In the genomic region with DNA sequence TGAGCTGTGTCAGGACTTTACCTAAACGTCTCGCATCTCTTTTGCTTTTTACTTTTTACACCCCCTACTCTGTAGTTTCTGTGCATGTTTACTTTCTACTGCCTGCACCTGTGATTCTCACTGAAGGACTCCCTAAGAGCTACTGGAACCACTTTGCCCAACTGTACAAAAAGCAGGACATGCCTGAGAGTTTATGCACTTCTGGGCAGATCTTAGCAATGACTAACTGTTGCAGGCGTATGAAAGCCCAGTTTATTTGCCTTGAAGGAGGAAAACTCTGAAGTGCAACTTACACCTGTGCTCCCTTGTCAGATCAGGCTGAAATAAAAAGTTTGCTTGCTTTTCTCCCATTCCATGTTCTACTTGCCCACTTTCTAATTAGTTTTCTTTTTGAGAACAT, we compare ENCODE assay signal across 22 cellular contexts.
DNase-seq lines count a peak whose midpoint lies in the region; ATAC-seq and TF ChIP-seq lines count a peak whose summit lies in the region.
"Had no signal": no experiment of that assay in that cellular context is flagged by ENCODE, and none has a peak within 500 bp of the region (broad histone marks: within the 10 kb centered on the region; RNA-seq: fewer than 3 reads in every experiment).

No MANE protein-coding gene starts in this region.

- H3K4ac ChIP-seq in IMR-90 (ENCODE audit: low read depth, low read length), result peak overlapping the region; percentile 14

- WGBS in IMR-90 (ENCODE audit: extremely low coverage in 2 of 2, insufficient read length in 1 of 2), 2 experiments, result 60% methylated on average over 1 of the region's 3 CpGs; no CpG with 5 or more reads in 1 of the 2 experiments
- WGBS in thyroid gland, 2 donors, result 60 to 64% methylated on average over 3 of the region's 3 CpGs

- DNase-seq in DMS79 (lab: John Stamatoyannopoulos, UW) (peak; percentile 17), IMR-90 (peak; percentile 55), epithelial cell of esophagus (ENCODE audit: low read depth) (peak; percentile 11), thyroid gland (peak; percentile 22 to 24), iPS-NIHi7 (ENCODE audit: extremely low spot score) (no peak)
- DNase-seq: CD8-positive, alpha-beta memory T cell; DMS 273 treated with DMSO at 0.1 percent for 48 hours; GM23248; H7; KG1; MM.1S; NCI-H1417; NCI-H1694; NCI-H2081 treated with DMSO at 0.1 percent for 48 hours; NCI-H2171; NCI-H226; NCI-H524; NCI-H748 treated with DMSO at 0.1 percent for 48 hours; SIG-M5 had no signal

- H3K23ac ChIP-seq in IMR-90 (ENCODE audit: low read depth, low read length), result no peak overlapping the region

- H3K27me3 ChIP-seq in IMR-90 (ENCODE audit: control insufficient read depth, insufficient read depth, low read length) (no peaks in the 10 kb centered on the region), thyroid gland (no peaks in the 10 kb centered on the region)

- dilution Hi-C loops in IMR-90 (cut with HindIII; ENCODE audit: low sequenced_read_pairs, unreplicated experiment), result no loop called here

- no peak overlapping the region for H2AFZ ChIP-seq in IMR-90 (replicated peaks; ENCODE audit: low read length, poor library complexity)
- H2AFZ ChIP-seq: GM23248 had no signal

- H3K4me1 ChIP-seq in IMR-90 (ENCODE audit: control insufficient read depth, insufficient read depth, low read length), result peaks cover 4% of the 10 kb centered on the region
- H3K4me1 ChIP-seq in thyroid gland, result peaks cover 17 to 22% of the 10 kb centered on the region in 2 donors

- H4K91ac ChIP-seq in IMR-90 (ENCODE audit: insufficient read depth, low read depth, low read length), result peak overlapping the region; percentile 58; the same call in 1 of the 2 replicates

- no peak overlapping the region for H3K9ac ChIP-seq in IMR-90 (ENCODE audit: low read depth, low read length)
- H3K9ac ChIP-seq: GM23248 had no signal

- H2AK9ac ChIP-seq in IMR-90 (replicated peaks; ENCODE audit: low read depth, low read length, poor library complexity), result no peak overlapping the region

- H4K5ac ChIP-seq in IMR-90 (ENCODE audit: low read depth, low read length), result peak overlapping the region; percentile 49

- intact Hi-C loops in IMR-90 (cut with micrococcal nuclease), result no loop called here
- intact Hi-C loops in thyroid gland (cut with DNase I), result no loop called here

- peak overlapping the region; percentile 87; the same call in 2 of the 3 replicates for H2BK15ac ChIP-seq in IMR-90 (ENCODE audit: low read depth, low read length)

- no peak for TF ChIP-seq CTCF in IMR-90 (conservative IDR thresholded peaks at IDR 0.05; ENCODE audit: low read depth, low read length)
- no peak for TF ChIP-seq CTCF in epithelial cell of esophagus (IDR thresholded peaks at IDR 0.05; ENCODE audit: insufficient read depth, low read depth, low read length, missing control alignments)
- TF ChIP-seq CTCF in thyroid gland (IDR thresholded peaks at IDR 0.05), result no peak

- no peaks in the 10 kb centered on the region for H3K9me1 ChIP-seq in IMR-90 (ENCODE audit: insufficient read depth, low read length)

- peak overlapping the region; percentile 49; the same call in 1 of the 2 replicates for H2AK5ac ChIP-seq in IMR-90 (ENCODE audit: low read depth, low read length)

- H2BK20ac ChIP-seq in IMR-90 (ENCODE audit: low read depth, low read length), result peak overlapping the region; percentile 18

- TF ChIP-seq POLR2A in IMR-90 (IDR thresholded peaks at IDR 0.05; ENCODE audit: low read depth, low read length), result no peak
- no peak for TF ChIP-seq POLR2A in thyroid gland (IDR thresholded peaks at IDR 0.05)

- H4K20me1 ChIP-seq in IMR-90 (ENCODE audit: insufficient read depth, low read length), result no peaks in the 10 kb centered on the region

- TF ChIP-seq RAD21 in IMR-90 (IDR thresholded peaks at IDR 0.05; ENCODE audit: low read length), result no peak

- H3K4me3 ChIP-seq in IMR-90 (ENCODE audit: insufficient read depth, low read depth, low read length) (no peak overlapping the region), epithelial cell of esophagus (ENCODE audit: low read length) (no peak overlapping the region), thyroid gland (replicated peaks in 1 of 3) (no peak overlapping the region)
- H3K4me3 ChIP-seq: GM23248, SK-N-MC had no signal

- no peak overlapping the region for H3K4me2 ChIP-seq in IMR-90 (ENCODE audit: low read depth, low read length)

- H3K9me3 ChIP-seq in IMR-90 (ENCODE audit: control insufficient read depth, insufficient read depth, low read length) (no peaks in the 10 kb centered on the region), thyroid gland (no peaks in the 10 kb centered on the region)

- in situ Hi-C loops in IMR-90 (cut with MboI; ENCODE audit: low sequenced_read_pairs), result no loop called here

- H4K8ac ChIP-seq in IMR-90 (ENCODE audit: low read depth in 2 of 2, low read length in 2 of 2), result peak overlapping the region in 1 of 2 experiments; percentile 44; a peak in 1 of 4 replicates

- no peak overlapping the region; the same call in 1 of the 2 replicates for H3K18ac ChIP-seq in IMR-90 (ENCODE audit: low read depth, low read length)

- peak overlapping the region; percentile 57 for H2BK5ac ChIP-seq in IMR-90 (ENCODE audit: low read depth, low read length, poor library complexity, severe bottlenecking)

- no peak for ATAC-seq in IMR-90 (ENCODE audit: low read depth)
- ATAC-seq in GM21390 (IDR thresholded peaks at IDR 0.05; ENCODE audit: unreplicated experiment), result no peak
- no peak for ATAC-seq in GM18519 (IDR thresholded peaks at IDR 0.05; ENCODE audit: low FRiP score, unreplicated experiment)

- POLR2A ChIA-PET in IMR-90 (lab: Charles Lee; ENCODE audit: unreplicated experiment), result no interaction called here

- BruUV-seq in IMR-90 (replicated peaks; lab: Mats Ljungman, UMichigan), result no TSS peak

- H3K79me1 ChIP-seq in IMR-90 (ENCODE audit: low read depth in 1 of 2, low read length in 2 of 2), result no peaks in the 10 kb centered on the region

- 0 out of 2 replicates have a peak overlapping the region, but pooled peaks have one; percentile 3 for H3K14ac ChIP-seq in IMR-90 (replicated peaks; ENCODE audit: low read depth, low read length)

- peak overlapping the region; percentile 84 for H2BK120ac ChIP-seq in IMR-90 (ENCODE audit: low read depth, low read length)

- CTCF ChIA-PET in IMR-90 (lab: Yijun Ruan, JAX), result no interaction called here

- peak overlapping the region; percentile 7; the same call in 1 of the 2 replicates for H3K27ac ChIP-seq in IMR-90 (ENCODE audit: insufficient read depth, low read length)
- H3K27ac ChIP-seq in thyroid gland, result no peak overlapping the region
- H3K27ac ChIP-seq: GM23248, SK-N-MC had no signal

- H3K36me3 ChIP-seq in IMR-90 (ENCODE audit: control insufficient read depth, insufficient read depth, low read length) (no peaks in the 10 kb centered on the region), thyroid gland (no peaks in the 10 kb centered on the region)

- no peak overlapping the region for H3K56ac ChIP-seq in IMR-90 (ENCODE audit: extremely low read depth, insufficient read depth, low read length)

TF ChIP-seq in IMR-90, 13 proteins besides CTCF, POLR2A, EP300 and RAD21:
- TF ChIP-seq MXI1 (IDR thresholded peaks at IDR 0.05; ENCODE audit: borderline replicate concordance, low read depth, low read length) (no peak), MAFK (IDR thresholded peaks at IDR 0.05; ENCODE audit: low read depth, low read length) (no peak), MAZ (IDR thresholded peaks at IDR 0.05; ENCODE audit: borderline replicate concordance, low read depth, low read length) (no peak), FOS (IDR thresholded peaks at IDR 0.05; ENCODE audit: low read depth, low read length) (no peak), RFX5 (IDR thresholded peaks at IDR 0.05; ENCODE audit: low read depth, low read length) (no peak), SMC3 (IDR thresholded peaks at IDR 0.05; ENCODE audit: low read depth, low read length) (no peak), BHLHE40 (IDR thresholded peaks at IDR 0.05; ENCODE audit: low read depth, low read length) (no peak), CEBPB (IDR thresholded peaks at IDR 0.05; ENCODE audit: low read depth, low read length) (no peak), CHD1 (IDR thresholded peaks at IDR 0.05; ENCODE audit: low read depth, low read length) (no peak), RCOR1 (IDR thresholded peaks at IDR 0.05; ENCODE audit: insufficient replicate concordance, low read length) (no peak), NFE2L2 (IDR thresholded peaks at IDR 0.05; ENCODE audit: low read depth, low read length) (no peak), ELK1 (IDR thresholded peaks at IDR 0.05; ENCODE audit: borderline replicate concordance, low read depth, low read length) (no peak)
- TF ChIP-seq, protein P1, sequence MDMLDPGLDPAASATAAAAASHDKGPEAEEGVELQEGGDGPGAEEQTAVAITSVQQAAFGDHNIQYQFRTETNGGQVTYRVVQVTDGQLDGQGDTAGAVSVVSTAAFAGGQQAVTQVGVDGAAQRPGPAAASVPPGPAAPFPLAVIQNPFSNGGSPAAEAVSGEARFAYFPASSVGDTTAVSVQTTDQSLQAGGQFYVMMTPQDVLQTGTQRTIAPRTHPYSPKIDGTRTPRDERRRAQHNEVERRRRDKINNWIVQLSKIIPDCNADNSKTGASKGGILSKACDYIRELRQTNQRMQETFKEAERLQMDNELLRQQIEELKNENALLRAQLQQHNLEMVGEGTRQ (IDR thresholded peaks at IDR 0.05; ENCODE audit: low read depth, low read length), result no peak
